8 cellular contexts compared by ENCODE assay signal in the genomic region with DNA sequence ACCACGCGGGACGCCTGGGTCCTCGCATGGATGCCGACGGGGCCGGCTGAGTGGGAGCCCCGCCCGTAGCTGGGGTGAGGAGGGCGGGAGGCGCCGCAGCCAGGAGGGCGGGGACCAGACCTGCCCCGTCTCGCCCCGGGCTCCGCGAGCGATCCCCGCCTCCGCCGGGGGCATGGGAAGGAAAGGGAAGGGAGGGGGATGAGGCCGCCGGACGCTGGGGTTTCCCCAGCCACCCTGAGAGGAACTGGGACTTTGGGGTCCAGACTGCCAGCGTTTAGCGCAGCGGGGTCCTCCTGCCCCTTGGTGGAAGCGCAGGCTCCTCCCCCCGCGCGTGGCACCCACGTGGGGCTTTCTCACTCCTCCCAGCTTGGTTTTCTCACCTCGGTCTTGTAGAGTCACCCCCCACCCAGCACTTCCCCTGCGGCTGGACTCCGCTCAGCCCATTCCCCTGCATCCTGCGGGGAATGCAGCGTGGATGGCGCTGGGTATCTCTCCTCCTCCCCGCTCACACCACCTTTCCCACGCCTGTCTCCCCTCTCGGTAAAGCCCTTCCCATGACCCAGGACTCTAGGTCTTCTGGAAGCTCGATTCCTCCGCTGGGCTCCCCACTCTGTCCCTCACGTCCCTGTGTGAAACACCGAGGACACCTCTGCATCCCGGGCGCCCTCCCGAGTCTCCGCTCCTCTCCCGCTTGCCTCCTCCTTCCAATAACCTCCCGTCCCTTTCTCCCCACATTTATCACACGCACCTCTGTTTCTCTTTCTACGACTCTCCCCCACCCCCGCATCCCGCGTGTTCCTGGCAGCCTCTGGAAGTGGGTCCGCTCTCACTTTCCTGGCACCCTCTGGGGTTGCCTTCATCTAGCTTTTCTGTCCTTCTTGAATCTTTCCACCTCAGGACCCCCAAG. TPM values are rescaled to one million over a fixed set of nuclear protein-coding genes. Genes with fewer than 3 reads are reported as not detected.
DNase-seq lines count a peak whose midpoint lies in the region; ATAC-seq and TF ChIP-seq lines count a peak whose summit lies in the region.

No MANE protein-coding gene starts in this region.

- H3K36me3 ChIP-seq in ovary = no peaks in the 10 kb centered on the region
- H3K36me3 ChIP-seq in tibial artery = peaks cover 0 to 16% (median 15%) of the 10 kb centered on the region in 3 donors

- H3K9me3 ChIP-seq in ovary (no peaks in the 10 kb centered on the region), tibial artery (no peaks in the 10 kb centered on the region)

- WGBS in ovary, 3 donors = 0 to 1% (median 0%) methylated on average over 46 to 58 of the region's 58 CpGs

- TF ChIP-seq CTCF in GM13977 (IDR thresholded peaks at IDR 0.05; ENCODE audit: extremely low read depth, insufficient read depth, missing control alignments) (no peak), ovary (IDR thresholded peaks at IDR 0.05) (no peak), tibial artery (IDR thresholded peaks at IDR 0.05) (no peak)

- H3K27me3 ChIP-seq in ovary (no peaks in the 10 kb centered on the region), tibial artery (no peaks in the 10 kb centered on the region)

- H3K27ac ChIP-seq in ovary (peak overlapping the region; percentile 25 to 77), tibial artery (peak overlapping the region; percentile 89)

- intact Hi-C loops in ovary (cut with DNase I) = loop anchor here in 2 of 4 donors (2.0 to 5.0 kb wide), 2 partner anchors 27 to 39 kb away; partner anchors contain the start of gene CCDC97 (in 1 of the 2)
- intact Hi-C loops in tibial artery (cut with DNase I; ENCODE audit: low total_unique reads) = loop anchor here (5.0 kb wide), 1 partner anchor 39 kb away; the partner anchor contains the start of gene CCDC97

- ATAC-seq in HG02759 (IDR thresholded peaks at IDR 0.05; ENCODE audit: unreplicated experiment) = peak; percentile 49

- DNase-seq in GM13977 (ENCODE audit: low spot score) = peak; percentile 89
- DNase-seq in RPMI7951 (ENCODE audit: low read depth) = peak; percentile 62
- peak; percentile 80 for DNase-seq in activated effector memory CD4-positive, alpha-beta T cell treated with Interleukin-2 at 50 U/mL for 16 hours
- peak; percentile 89 for DNase-seq in germinal center (ENCODE audit: low spot score)
- peak; percentile 53 to 74 (median 61) for DNase-seq in ovary
- peak; percentile 75 to 88 for DNase-seq in tibial artery
- no peak for DNase-seq in NCI-H128 (lab: John Stamatoyannopoulos, UW; ENCODE audit: unreplicated experiment)

- in situ Hi-C loops in GM13977 (cut with MboI; ENCODE audit: low pct_unique_long_range_greater_than_20kb, low sequenced_read_pairs, unreplicated experiment) = no loop called here

- H3K4me3 ChIP-seq in ovary (peak overlapping the region; percentile 60), tibial artery (peak overlapping the region; percentile 83 to 96)

- no peak for TF ChIP-seq EP300 in ovary (IDR thresholded peaks at IDR 0.05)

- H3K4me1 ChIP-seq in ovary (ENCODE audit: insufficient read depth) = peaks cover 12% of the 10 kb centered on the region
- peaks cover 0 to 35% (median 16%) of the 10 kb centered on the region in 4 donors for H3K4me1 ChIP-seq in tibial artery

- TF ChIP-seq POLR2A in ovary (IDR thresholded peaks at IDR 0.05) = no peak

RNA-seq across cellular contexts. Expression of gene TGFB1, which starts 2.1 kb away (rescaled TPM):
- 15.2 and 18.1 TPM in 2 replicates for total RNA-seq in RPMI7951 (2014; rRNA removed; shearing (Covaris generic))
- 10 to 100 TPM in 6 of 7 donors, 1 to 10 TPM in 1; 9.1 to 31.8 (median 22.1) TPM for total RNA-seq in ovary
- 10 to 100 TPM; 14.2 to 18.1 TPM for polyA plus RNA-seq in ovary

RNA-seq across cellular contexts. Expression of gene B9D2, which starts 12.4 kb away (rescaled TPM):
- 10.9 and 12.9 TPM in 2 replicates for total RNA-seq in RPMI7951 (2014; rRNA removed; shearing (Covaris generic))
- total RNA-seq in ovary = 1 to 10 TPM; 2.6 to 6.5 (median 4.7) TPM
- 1 to 10 TPM in 1 of 2 donors, under 1 TPM in 1; 0.83 to 7.2 TPM for polyA plus RNA-seq in ovary

RNA-seq across cellular contexts. Expression of gene TMEM91, which starts 24.7 kb away (rescaled TPM):
- 2.4 and 4.8 TPM in 2 replicates for total RNA-seq in RPMI7951 (2014; rRNA removed; shearing (Covaris generic))
- total RNA-seq in ovary = 10 to 100 TPM in 3 of 7 donors, 1 to 10 TPM in 4; 6.5 to 22.3 (median 9.9) TPM
- 10 to 100 TPM in 1 of 2 donors, 1 to 10 TPM in 1; 6.2 to 16.1 TPM for polyA plus RNA-seq in ovary

RNA-seq across cellular contexts. Expression of gene CCDC97, which starts 41.6 kb away (rescaled TPM):
- 8.2 and 9.3 TPM in 2 replicates for total RNA-seq in RPMI7951 (2014; rRNA removed; shearing (Covaris generic))
- total RNA-seq in ovary = 10 to 100 TPM; 12.8 to 46.1 (median 32.1) TPM
- 10 to 100 TPM; 17.4 to 23.6 TPM for polyA plus RNA-seq in ovary

RNA-seq across cellular contexts. Expression of gene EXOSC5, which starts 45.6 kb away (rescaled TPM):
- total RNA-seq in RPMI7951 (2014; rRNA removed; shearing (Covaris generic)) = 36.8 and 59.3 TPM in 2 replicates
- 10 to 100 TPM in 4 of 7 donors, 1 to 10 TPM in 3; 6.6 to 25.0 (median 13.8) TPM for total RNA-seq in ovary
- polyA plus RNA-seq in ovary = 10 to 100 TPM in 1 of 2 donors, 1 to 10 TPM in 1; 1.5 to 24.6 TPM
